21 cellular contexts compared by ENCODE assay signal in the genomic region with DNA sequence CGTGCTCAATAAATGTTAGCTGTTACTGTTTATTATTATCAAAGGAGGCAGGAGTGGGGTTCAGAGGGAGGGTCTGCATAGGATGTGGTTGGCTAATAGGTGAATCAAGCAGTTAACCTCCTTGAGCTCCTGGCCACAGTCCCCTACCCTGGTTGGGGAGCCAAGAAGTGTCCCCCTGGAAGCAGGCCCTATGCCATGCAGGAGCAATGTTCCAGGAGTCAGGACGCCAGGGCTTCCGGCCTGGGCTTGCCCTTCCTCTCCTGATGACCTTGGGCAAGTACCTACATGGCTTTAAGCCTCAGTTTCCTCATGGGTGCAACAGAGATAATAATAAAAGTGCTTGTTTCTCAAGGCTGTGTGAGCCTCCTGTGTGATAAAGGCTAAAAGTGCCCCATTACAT.
A peak's percentile ranks its signal among the peaks of the same experiment; 100 is the strongest.
DNase-seq lines count a peak whose midpoint lies in the region; ATAC-seq and TF ChIP-seq lines count a peak whose summit lies in the region.
"Had no signal": no experiment of that assay in that cellular context is flagged by ENCODE, and none has a peak within 500 bp of the region (broad histone marks: within the 10 kb centered on the region; RNA-seq: fewer than 3 reads in every experiment).

No MANE protein-coding gene starts in this region.

- peak overlapping the region; percentile 86 for H3K27ac Mint-ChIP-seq in activated CD8-positive, alpha-beta memory T cell treated with anti-CD3 and anti-CD28 coated beads, Interleukin-2, amount 10 ng/mL, durations not matched to agents 7 days and 5 days
- no peak overlapping the region for H3K27ac Mint-ChIP-seq in chondrocyte (ENCODE audit: unreplicated experiment)
- H3K27ac Mint-ChIP-seq: CD4-positive, CD25-positive, alpha-beta regulatory T cell had no signal

- ATAC-seq in activated CD8-positive, alpha-beta memory T cell treated with anti-CD3 and anti-CD28 coated beads, Interleukin-2, amount 10 ng/mL, durations not matched to agents 7 days and 5 days, result no peak
- ATAC-seq in HG03045 (IDR thresholded peaks at IDR 0.05; ENCODE audit: unreplicated experiment), result no peak

- H3K27me3 ChIP-seq in neutrophil (no peaks in the 10 kb centered on the region), suprapubic skin (no peaks in the 10 kb centered on the region)
- H3K27me3 ChIP-seq: SJSA1 had no signal

- no peaks in the 10 kb centered on the region for H3K9me3 ChIP-seq in neutrophil
- H3K9me3 ChIP-seq in suprapubic skin, result no peaks in the 10 kb centered on the region
- H3K9me3 ChIP-seq: SJSA1 had no signal

- no peak for TF ChIP-seq POLR2A in suprapubic skin (IDR thresholded peaks at IDR 0.05)

- H3K36me3 ChIP-seq in neutrophil, result peaks cover 83% of the 10 kb centered on the region
- H3K36me3 ChIP-seq in suprapubic skin, result no peaks in the 10 kb centered on the region

- no peak for TF ChIP-seq EP300 in suprapubic skin (IDR thresholded peaks at IDR 0.05)

- H3K4me3 ChIP-seq in neutrophil (ENCODE audit: low read depth in 1 of 2, low read length in 1 of 2) (no peak overlapping the region), suprapubic skin (no peak overlapping the region)
- H3K4me3 ChIP-seq: GM23248, PC-9, SJSA1 had no signal

- CTCF ChIA-PET in activated CD8-positive, alpha-beta memory T cell treated with anti-CD3 and anti-CD28 coated beads, Interleukin-2, amount 10 ng/mL, durations not matched to agents 7 days and 5 days (lab: Charles Lee), result interaction anchor here (0.6 kb wide), 1 partner anchor 77 kb away, joined by 3 read pairs; no protein-coding TSS in a partner anchor

- H3K27ac ChIP-seq in neutrophil, result peak overlapping the region; percentile 61
- no peak overlapping the region for H3K27ac ChIP-seq in suprapubic skin
- H3K27ac ChIP-seq: GM23248, PC-9, SJSA1 had no signal

- H3K4me3 Mint-ChIP-seq in activated CD8-positive, alpha-beta memory T cell treated with anti-CD3 and anti-CD28 coated beads, Interleukin-2, amount 10 ng/mL, durations not matched to agents 7 days and 5 days, result no peak overlapping the region
- H3K4me3 Mint-ChIP-seq in chondrocyte (ENCODE audit: unreplicated experiment), result no peak overlapping the region
- H3K4me3 Mint-ChIP-seq: CD4-positive, CD25-positive, alpha-beta regulatory T cell had no signal

- peaks cover 13% of the 10 kb centered on the region for H3K4me1 Mint-ChIP-seq in activated CD8-positive, alpha-beta memory T cell treated with anti-CD3 and anti-CD28 coated beads, Interleukin-2, amount 10 ng/mL, durations not matched to agents 7 days and 5 days
- H3K4me1 Mint-ChIP-seq in chondrocyte (ENCODE audit: low read depth), result no peaks in the 10 kb centered on the region
- H3K4me1 Mint-ChIP-seq: CD4-positive, CD25-positive, alpha-beta regulatory T cell had no signal

- peaks cover 2% of the 10 kb centered on the region for H3K27me3 Mint-ChIP-seq in activated CD8-positive, alpha-beta memory T cell treated with anti-CD3 and anti-CD28 coated beads, Interleukin-2, amount 10 ng/mL, durations not matched to agents 7 days and 5 days
- no peaks in the 10 kb centered on the region for H3K27me3 Mint-ChIP-seq in chondrocyte (ENCODE audit: low read depth)
- H3K27me3 Mint-ChIP-seq: CD4-positive, CD25-positive, alpha-beta regulatory T cell had no signal

- H3K4me1 ChIP-seq in neutrophil (ENCODE audit: control insufficient read depth in 1 of 2, insufficient read depth in 1 of 2, low read depth in 1 of 2, low read length in 1 of 2) (peaks cover 15 to 18% of the 10 kb centered on the region in 2 experiments), suprapubic skin (peaks cover 9% of the 10 kb centered on the region)

- no peaks in the 10 kb centered on the region for H3K36me3 Mint-ChIP-seq in activated CD8-positive, alpha-beta memory T cell treated with anti-CD3 and anti-CD28 coated beads, Interleukin-2, amount 10 ng/mL, durations not matched to agents 7 days and 5 days
- peaks cover 16% of the 10 kb centered on the region for H3K36me3 Mint-ChIP-seq in chondrocyte (ENCODE audit: low read depth)
- H3K36me3 Mint-ChIP-seq: CD4-positive, CD25-positive, alpha-beta regulatory T cell had no signal

- DNase-seq in activated CD8-positive, alpha-beta memory T cell treated with anti-CD3 and anti-CD28 coated beads, Interleukin-2, amount 10 ng/mL, durations not matched to agents 7 days and 5 days, result no peak
- no peak for DNase-seq in activated CD8-positive, alpha-beta memory T cell treated with anti-CD3 and anti-CD28 coated beads, Interleukin-2, amount 50 U/mL, for 4 hours
- peak; percentile 44 for DNase-seq in chondrocyte (ENCODE audit: low spot score)
- peak; percentile 28 to 62 for DNase-seq in suprapubic skin (ENCODE audit: low spot score in 2 of 2)
- DNase-seq in T-helper 1 cell, result no peak
- DNase-seq in inferior parietal cortex (ENCODE audit: extremely low spot score), result no peak
- DNase-seq: 8988T; ACHN; CD4-positive, CD25-positive, alpha-beta regulatory T cell; GM23248; NCI-H1048; NCI-H1417; NCI-H1694; NCI-H2029 treated with DMSO at 0.1 percent for 48 hours; NCI-H446 treated with DMSO at 0.1 percent for 48 hours; NCI-H526; PC-9; Right ventricle myocardium superior had no signal

- TF ChIP-seq CTCF in chondrocyte (IDR thresholded peaks at IDR 0.05) (no peak), neutrophil (IDR thresholded peaks at IDR 0.05) (no peak), suprapubic skin (IDR thresholded peaks at IDR 0.05) (no peak)

- no peaks in the 10 kb centered on the region for H3K9me3 Mint-ChIP-seq in activated CD8-positive, alpha-beta memory T cell treated with anti-CD3 and anti-CD28 coated beads, Interleukin-2, amount 10 ng/mL, durations not matched to agents 7 days and 5 days (ENCODE audit: low read depth)
- no peaks in the 10 kb centered on the region for H3K9me3 Mint-ChIP-seq in chondrocyte (ENCODE audit: low read depth)
- H3K9me3 Mint-ChIP-seq: CD4-positive, CD25-positive, alpha-beta regulatory T cell had no signal

- WGBS in suprapubic skin, result 82% methylated on average over 2 of the region's 3 CpGs

Comparison
In these comparisons a context has a peak if more than half of its experiments do, and no peak if none do; other contexts are left out.
1. DNase-seq: peak in chondrocyte (single experiment) and suprapubic skin (2 of 2); none in activated CD8-positive, alpha-beta memory T cell treated with anti-CD3 and anti-CD28 coated beads, Interleukin-2, amount 10 ng/mL, durations not matched to agents 7 days and 5 days (single experiment), activated CD8-positive, alpha-beta memory T cell treated with anti-CD3 and anti-CD28 coated beads, Interleukin-2, amount 50 U/mL, for 4 hours (single experiment), T-helper 1 cell (0 of 5) and inferior parietal cortex (single experiment).